ENCODE assay signal across 25 cellular contexts in the genomic region with DNA sequence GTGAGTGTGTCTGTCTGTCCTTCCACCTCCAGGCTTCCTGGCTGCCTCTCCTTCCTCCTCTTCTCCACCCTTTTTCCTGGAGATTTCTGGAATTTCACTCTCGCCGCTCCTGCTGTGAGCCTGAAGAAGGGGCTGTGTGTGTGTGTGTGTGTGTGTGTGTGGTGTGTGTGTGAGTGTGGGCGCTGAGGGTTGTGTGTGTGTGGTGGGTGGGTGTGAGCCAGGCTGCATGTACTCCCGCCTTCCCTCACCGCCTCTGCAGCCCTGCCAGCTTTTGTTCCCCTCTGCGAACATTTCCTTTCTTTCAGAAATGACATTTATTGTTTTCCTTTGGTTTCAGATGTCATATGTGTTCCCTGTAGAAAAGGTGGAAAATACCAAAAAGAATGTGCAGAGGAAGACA.
DNase-seq lines count a peak whose midpoint lies in the region; ATAC-seq and TF ChIP-seq lines count a peak whose summit lies in the region.
"Had no signal": no experiment of that assay in that cellular context is flagged by ENCODE, and none has a peak within 500 bp of the region (broad histone marks: within the 10 kb centered on the region; RNA-seq: fewer than 3 reads in every experiment).

No MANE protein-coding gene starts in this region.

- no peak for TF ChIP-seq CTCF in RWPE2 (IDR thresholded peaks at IDR 0.05; ENCODE audit: poor library complexity, severe bottlenecking)
- no peak for TF ChIP-seq CTCF in endodermal cell (conservative IDR thresholded peaks at IDR 0.05)
- TF ChIP-seq CTCF in neural progenitor cell (IDR thresholded peaks at IDR 0.05), result no peak

- H3F3A ChIP-seq in neural progenitor cell (ENCODE audit: low read depth), result peaks cover 16% of the 10 kb centered on the region

- H3K9me3 ChIP-seq in BLaER1, result no peaks in the 10 kb centered on the region
- no peaks in the 10 kb centered on the region for H3K9me3 ChIP-seq in RWPE2 (ENCODE audit: severe bottlenecking)
- no peaks in the 10 kb centered on the region for H3K9me3 ChIP-seq in endodermal cell (ENCODE audit: control insufficient read depth, low read length)
- H3K9me3 ChIP-seq in neural progenitor cell (ENCODE audit: low read depth), result no peaks in the 10 kb centered on the region
- H3K9me3 ChIP-seq: A549, adrenal gland, mucosa of descending colon, neutrophil, Peyer's patch, suprapubic skin had no signal

- no peak overlapping the region for H3K4me3 ChIP-seq in BLaER1
- no peak overlapping the region for H3K4me3 ChIP-seq in RWPE2 (ENCODE audit: severe bottlenecking)
- H3K4me3 ChIP-seq in endodermal cell (ENCODE audit: low read length), result no peak overlapping the region
- no peak overlapping the region for H3K4me3 ChIP-seq in neural progenitor cell
- H3K4me3 ChIP-seq: A549, adrenal gland, mucosa of descending colon, Peyer's patch, suprapubic skin had no signal

- H3K4me1 ChIP-seq in BLaER1, result peaks cover 12% of the 10 kb centered on the region
- no peaks in the 10 kb centered on the region for H3K4me1 ChIP-seq in RWPE2 (ENCODE audit: insufficient read depth, poor library complexity, severe bottlenecking)
- H3K4me1 ChIP-seq in endodermal cell (ENCODE audit: control insufficient read depth, insufficient read depth, low read length), result no peaks in the 10 kb centered on the region
- H3K4me1 ChIP-seq in neural progenitor cell, result peaks cover 46% of the 10 kb centered on the region
- H3K4me1 ChIP-seq: A549, adrenal gland, Peyer's patch had no signal

- H4K20me1 ChIP-seq in BLaER1, result no peaks in the 10 kb centered on the region
- H4K20me1 ChIP-seq in neural progenitor cell (ENCODE audit: low read depth), result no peaks in the 10 kb centered on the region

- no peaks in the 10 kb centered on the region for H3K36me3 Mint-ChIP-seq in endodermal cell (ENCODE audit: low read depth)
- no peaks in the 10 kb centered on the region for H3K36me3 Mint-ChIP-seq in neural progenitor cell

- peaks cover 18% of the 10 kb centered on the region for H3K4me1 Mint-ChIP-seq in endodermal cell
- peaks cover 35% of the 10 kb centered on the region for H3K4me1 Mint-ChIP-seq in neural progenitor cell
- H3K4me1 Mint-ChIP-seq: activated CD4-positive, alpha-beta memory T cell treated with anti-CD3 and anti-CD28 coated beads, Interleukin-2, amount 10 ng/mL, durations not matched to agents 7 days and 5 days had no signal

- H3K27me3 ChIP-seq in BLaER1, result no peaks in the 10 kb centered on the region
- peaks cover 33% of the 10 kb centered on the region for H3K27me3 ChIP-seq in RWPE2 (ENCODE audit: insufficient read depth, poor library complexity, severe bottlenecking)
- no peaks in the 10 kb centered on the region for H3K27me3 ChIP-seq in endodermal cell (ENCODE audit: control insufficient read depth, insufficient read depth, low read length, poor library complexity, severe bottlenecking)
- H3K27me3 ChIP-seq in neural progenitor cell, result no peaks in the 10 kb centered on the region
- H3K27me3 ChIP-seq: adrenal gland, Peyer's patch had no signal

- H3K4me2 ChIP-seq in BLaER1 (peak overlapping the region; percentile 42), neural progenitor cell (peak overlapping the region; percentile 42)
- H3K4me2 ChIP-seq: A549 had no signal

- ATAC-seq in RWPE2 (ENCODE audit: low read depth), result no peak
- ATAC-seq in left colon, result no peak
- no peak for ATAC-seq in HG03571 (IDR thresholded peaks at IDR 0.05; ENCODE audit: unreplicated experiment)
- ATAC-seq: A549, left ventricle myocardium superior, mucosa of descending colon, right cardiac atrium had no signal

- H3K79me2 ChIP-seq in neural progenitor cell (ENCODE audit: low read depth), result no peaks in the 10 kb centered on the region

- intact Hi-C loops in left colon (cut with DNase I, micrococcal nuclease), result no loop called here

- H3K4me3 Mint-ChIP-seq in endodermal cell (no peak overlapping the region), neural progenitor cell (peak overlapping the region; percentile 65)
- H3K4me3 Mint-ChIP-seq: activated CD4-positive, alpha-beta memory T cell treated with anti-CD3 and anti-CD28 coated beads, Interleukin-2, amount 10 ng/mL, durations not matched to agents 7 days and 5 days had no signal

- WGBS in endodermal cell (ENCODE audit: insufficient coverage in 1 of 2, insufficient read length in 1 of 2), 2 experiments, result 71% methylated on average over 6 of the region's 6 CpGs; no CpG with 5 or more reads in 1 of the 2 experiments

- no peak overlapping the region for H3K9ac ChIP-seq in BLaER1
- H3K9ac ChIP-seq in endodermal cell (ENCODE audit: extremely low read depth, low read length, poor library complexity, severe bottlenecking), result no peak overlapping the region
- H3K9ac ChIP-seq in neural progenitor cell, result no peak overlapping the region

- H3K36me3 ChIP-seq in BLaER1, result no peaks in the 10 kb centered on the region
- no peaks in the 10 kb centered on the region for H3K36me3 ChIP-seq in RWPE2 (ENCODE audit: low read depth)
- H3K36me3 ChIP-seq in endodermal cell (ENCODE audit: control insufficient read depth, insufficient read depth, low read length), result no peaks in the 10 kb centered on the region
- no peaks in the 10 kb centered on the region for H3K36me3 ChIP-seq in neural progenitor cell
- H3K36me3 ChIP-seq: adrenal gland, neutrophil, Peyer's patch, suprapubic skin had no signal

- DNase-seq in RWPE2 (ENCODE audit: low spot score) (peak; percentile 71), endodermal cell (peak; percentile 74), neural progenitor cell (ENCODE audit: low spot score) (peak; percentile 39), left colon (no peak), pons (ENCODE audit: low spot score) (no peak), NCI-H2081 treated with DMSO at 0.1 percent for 48 hours (lab: John Stamatoyannopoulos, UW) (no peak)
- DNase-seq: activated CD4-positive, alpha-beta memory T cell treated with anti-CD3 and anti-CD28 coated beads, Interleukin-2, amount 10 ng/mL, durations not matched to agents 7 days and 5 days; activated T-cell treated with anti-CD3 and anti-CD28 coated beads, Interleukin-2, amount 50 U/mL, for 1 hour; adrenal gland; Calu3; effector CD8-positive, alpha-beta T cell; KG1; left ventricle myocardium superior; NCI-H1694; NK-92 treated with Interleukin-12 subunit alpha and Interleukin-12 subunit beta, amount 100 ng/mL, for 24 hours; Peyer's patch; right cardiac atrium; stimulated activated CD4-positive, alpha-beta T cell treated with anti-CD3 and anti-CD28 coated beads, Interleukin-15, amount 100 ng/mL, for 24 hours; T-helper 9 cell had no signal

- peaks cover 4% of the 10 kb centered on the region for H3K27me3 Mint-ChIP-seq in endodermal cell (ENCODE audit: insufficient read depth)
- H3K27me3 Mint-ChIP-seq in neural progenitor cell (ENCODE audit: insufficient read depth, low read depth), result peaks cover 8% of the 10 kb centered on the region

- no peak overlapping the region for H3K27ac Mint-ChIP-seq in endodermal cell
- peak overlapping the region; percentile 90 for H3K27ac Mint-ChIP-seq in neural progenitor cell
- H3K27ac Mint-ChIP-seq: activated CD4-positive, alpha-beta memory T cell treated with anti-CD3 and anti-CD28 coated beads, Interleukin-2, amount 10 ng/mL, durations not matched to agents 7 days and 5 days had no signal

- H3K9me3 Mint-ChIP-seq in endodermal cell (no peaks in the 10 kb centered on the region), neural progenitor cell (peaks cover 2% of the 10 kb centered on the region)
- H3K9me3 Mint-ChIP-seq: activated CD4-positive, alpha-beta memory T cell treated with anti-CD3 and anti-CD28 coated beads, Interleukin-2, amount 10 ng/mL, durations not matched to agents 7 days and 5 days had no signal

- peak overlapping the region; percentile 77 for H2AFZ ChIP-seq in neural progenitor cell (replicated peaks)

- H3K27ac ChIP-seq in BLaER1, result no peak overlapping the region
- no peak overlapping the region for H3K27ac ChIP-seq in RWPE2 (ENCODE audit: poor library complexity, severe bottlenecking)
- peak overlapping the region; percentile 10 for H3K27ac ChIP-seq in endodermal cell (ENCODE audit: low read depth, low read length)
- H3K27ac ChIP-seq in neural progenitor cell, result no peak overlapping the region
- H3K27ac ChIP-seq: A549, adrenal gland, neutrophil, Peyer's patch, suprapubic skin had no signal

Comparison
In these comparisons a context has a peak if more than half of its experiments do, and no peak if none do; other contexts are left out.
1. DNase-seq: peak in RWPE2 (single experiment), endodermal cell (single experiment) and neural progenitor cell (single experiment); none in left colon (0 of 2), pons (single experiment) and NCI-H2081 treated with DMSO at 0.1 percent for 48 hours (single experiment).